8 cellular contexts compared by ENCODE assay signal in genomic region chr17:19645608-19646250, GRCh38. TPM values are rescaled to one million over a fixed set of nuclear protein-coding genes. Genes with fewer than 3 reads are reported as not detected.
DNase-seq lines count a peak whose midpoint lies in the region; ATAC-seq and TF ChIP-seq lines count a peak whose summit lies in the region.

No MANE protein-coding gene starts in this region.

- no peak overlapping the region for H2BK5ac ChIP-seq in IMR-90 (ENCODE audit: low read depth, low read length, poor library complexity, severe bottlenecking)

- in situ Hi-C loops in IMR-90 (cut with MboI; ENCODE audit: low sequenced_read_pairs) = no loop called here

- no peak overlapping the region for H4K91ac ChIP-seq in IMR-90 (ENCODE audit: insufficient read depth, low read depth, low read length)

- H2BK20ac ChIP-seq in IMR-90 (ENCODE audit: low read depth, low read length) = no peak overlapping the region

- TF ChIP-seq CTCF in CD4-positive, alpha-beta T cell (IDR thresholded peaks at IDR 0.05) = peak; percentile 50
- TF ChIP-seq CTCF in IMR-90 (conservative IDR thresholded peaks at IDR 0.05; ENCODE audit: low read depth, low read length) (peak; percentile 27; the same call in 1 of the 2 replicates), WERI-Rb-1 (IDR thresholded peaks at IDR 0.05; ENCODE audit: low read depth, low read length) (peak; percentile 67), dorsolateral prefrontal cortex (IDR thresholded peaks at IDR 0.05 in 54 of 56, conservative IDR thresholded peaks at IDR 0.05 in 2 of 56; ENCODE audit: low read depth in 1 of 56, partially characterized antibody in 56 of 56) (peak in 55 of 56 donors; percentile 32 to 81 (median 72)), tibial nerve (IDR thresholded peaks at IDR 0.05) (peak; percentile 38 to 52 (median 44))

- H3K9ac ChIP-seq in IMR-90 (ENCODE audit: low read depth, low read length) = no peak overlapping the region

- H3K56ac ChIP-seq in IMR-90 (ENCODE audit: extremely low read depth, insufficient read depth, low read length) = no peak overlapping the region

- no peak overlapping the region; the same call in 1 of the 2 replicates for H3K4me2 ChIP-seq in IMR-90 (ENCODE audit: low read depth, low read length)

- no peak overlapping the region for H3K14ac ChIP-seq in IMR-90 (replicated peaks; ENCODE audit: low read depth, low read length)

- H3K27me3 Mint-ChIP-seq in CD4-positive, alpha-beta T cell = no peaks in the 10 kb centered on the region
- no peaks in the 10 kb centered on the region for H3K27me3 Mint-ChIP-seq in naive thymus-derived CD8-positive, alpha-beta T cell

- H3K27ac Mint-ChIP-seq in CD4-positive, alpha-beta T cell = no peak overlapping the region
- peak overlapping the region in 4 of 10 donors; percentile 36 to 78 (median 56) for H3K27ac Mint-ChIP-seq in naive thymus-derived CD8-positive, alpha-beta T cell

- no peak for ATAC-seq in CD4-positive, alpha-beta T cell (ENCODE audit: poor library complexity)
- ATAC-seq in IMR-90 (ENCODE audit: low read depth) = no peak
- no peak for ATAC-seq in naive thymus-derived CD8-positive, alpha-beta T cell
- no peak for ATAC-seq in HG03460 (IDR thresholded peaks at IDR 0.05; ENCODE audit: unreplicated experiment)

- H4K5ac ChIP-seq in IMR-90 (ENCODE audit: low read depth, low read length) = no peak overlapping the region

- 20% methylated on average over 1 of the region's 8 CpGs; no CpG with 5 or more reads in 1 of the 2 experiments for WGBS in IMR-90 (ENCODE audit: extremely low coverage in 2 of 2, insufficient read length in 1 of 2), 2 experiments
- 57 to 58% methylated on average over 8 of the region's 8 CpGs for WGBS in tibial nerve, 2 donors

- H3K9me3 ChIP-seq in CD4-positive, alpha-beta T cell (ENCODE audit: control insufficient read depth, low read length) = no peaks in the 10 kb centered on the region
- H3K9me3 ChIP-seq in IMR-90 (ENCODE audit: control insufficient read depth, insufficient read depth, low read length) (no peaks in the 10 kb centered on the region), WERI-Rb-1 (ENCODE audit: severe bottlenecking) (no peaks in the 10 kb centered on the region), tibial nerve (no peaks in the 10 kb centered on the region)

- H2AFZ ChIP-seq in IMR-90 (replicated peaks; ENCODE audit: low read length, poor library complexity) = no peak overlapping the region

- TF ChIP-seq EP300 in tibial nerve (IDR thresholded peaks at IDR 0.05) = no peak

- peaks cover 27% of the 10 kb centered on the region for H3K4me1 Mint-ChIP-seq in CD4-positive, alpha-beta T cell (ENCODE audit: low read depth)
- peaks cover 15 to 42% (median 29%) of the 10 kb centered on the region in 4 donors for H3K4me1 Mint-ChIP-seq in naive thymus-derived CD8-positive, alpha-beta T cell

- H3K23ac ChIP-seq in IMR-90 (ENCODE audit: low read depth, low read length) = no peak overlapping the region

- no peaks in the 10 kb centered on the region for H3K9me1 ChIP-seq in IMR-90 (ENCODE audit: insufficient read depth, low read length)

- H3K4me1 ChIP-seq in IMR-90 (ENCODE audit: control insufficient read depth, insufficient read depth, low read length) = peaks cover 8% of the 10 kb centered on the region
- peaks cover 0 to 30% (median 21%) of the 10 kb centered on the region in 4 donors for H3K4me1 ChIP-seq in tibial nerve

- H2BK15ac ChIP-seq in IMR-90 (ENCODE audit: low read depth, low read length) = no peak overlapping the region

- intact Hi-C loops in CD4-positive, alpha-beta T cell (cut with DNase I, micrococcal nuclease) = loop anchor here (5.0 kb wide), 5 partner anchors 117 to 283 kb away; partner anchors contain the start of genes B9D1 (in 1 of the 2) and MAPK7 (in 1 of the 2)
- intact Hi-C loops in IMR-90 (cut with micrococcal nuclease) = loop anchor here (5.0 kb wide), 1 partner anchor 283 kb away; the partner anchor contains the start of gene B9D1
- intact Hi-C loops in dorsolateral prefrontal cortex (cut with DNase I) = loop anchor here (5.0 to 10.0 kb wide), 3 partner anchors 133 to 283 kb away; partner anchors contain the start of genes B9D1 (in 1 of the 2) and MFAP4 (in 1 of the 2)

- H3K4me3 Mint-ChIP-seq in CD4-positive, alpha-beta T cell = peak overlapping the region; percentile 79
- peak overlapping the region in 4 of 10 donors; percentile 29 to 88 (median 46) for H3K4me3 Mint-ChIP-seq in naive thymus-derived CD8-positive, alpha-beta T cell

- no peaks in the 10 kb centered on the region for H3K9me3 Mint-ChIP-seq in CD4-positive, alpha-beta T cell
- H3K9me3 Mint-ChIP-seq in naive thymus-derived CD8-positive, alpha-beta T cell = no peaks in the 10 kb centered on the region

- no peak for TF ChIP-seq POLR2A in IMR-90 (IDR thresholded peaks at IDR 0.05; ENCODE audit: low read depth, low read length)
- TF ChIP-seq POLR2A in tibial nerve (IDR thresholded peaks at IDR 0.05) = no peak

- no peak overlapping the region for H2AK5ac ChIP-seq in IMR-90 (ENCODE audit: low read depth, low read length)

- no peak overlapping the region for H3K27ac ChIP-seq in CD4-positive, alpha-beta T cell (ENCODE audit: low read depth, low read length)
- H3K27ac ChIP-seq in IMR-90 (ENCODE audit: insufficient read depth, low read length) (no peak overlapping the region), WERI-Rb-1 (no peak overlapping the region), dorsolateral prefrontal cortex (peak overlapping the region in 18 of 59 donors; percentile 0 to 99 (median 42)), tibial nerve (peak overlapping the region in 1 of 4 donors; percentile 98)

- CTCF ChIA-PET in CD4-positive, alpha-beta T cell (lab: Charles Lee) = interaction anchor here (0.8 kb wide), 1 partner anchor 132 kb away, joined by 3 read pairs; no protein-coding TSS in a partner anchor
- CTCF ChIA-PET in IMR-90 (lab: Yijun Ruan, JAX) = no interaction called here

- DNase-seq in CD4-positive, alpha-beta T cell = peak in 9 of 10 experiments; percentile 8 to 49 (median 22)
- no peak for DNase-seq in IMR-90
- peak; percentile 68 for DNase-seq in WERI-Rb-1
- peak in 7 of 10 donors; percentile 33 to 62 (median 52) for DNase-seq in dorsolateral prefrontal cortex
- peak in 9 of 10 donors; percentile 14 to 68 (median 42) for DNase-seq in naive thymus-derived CD8-positive, alpha-beta T cell
- peak in 1 of 2 donors; percentile 39 for DNase-seq in tibial nerve (ENCODE audit: low spot score in 2 of 2)
- no peak for DNase-seq in KG1 (lab: John Stamatoyannopoulos, UW)

- TF ChIP-seq RAD21 in IMR-90 (IDR thresholded peaks at IDR 0.05; ENCODE audit: low read length) = no peak

- no peak overlapping the region for H2BK120ac ChIP-seq in IMR-90 (ENCODE audit: low read depth, low read length)

- BruUV-seq in IMR-90 (replicated peaks; lab: Mats Ljungman, UMichigan) = no TSS peak

- H3K4me3 ChIP-seq in IMR-90 (ENCODE audit: insufficient read depth, low read depth, low read length) (no peak overlapping the region), WERI-Rb-1 (ENCODE audit: low read depth, low read length) (no peak overlapping the region), dorsolateral prefrontal cortex (no peak overlapping the region), tibial nerve (no peak overlapping the region)

- POLR2A ChIA-PET in CD4-positive, alpha-beta T cell (lab: Charles Lee) = no interaction called here
- POLR2A ChIA-PET in IMR-90 (lab: Charles Lee; ENCODE audit: unreplicated experiment) = interaction anchor here (0.6 kb wide), 1 partner anchor 82 kb away, joined by 16 read pairs; no protein-coding TSS in a partner anchor
- POLR2A ChIA-PET in naive thymus-derived CD8-positive, alpha-beta T cell (lab: Charles Lee) = interaction anchor here (0.7 to 1.0 kb wide), 2 partner anchors 125 to 182 kb away, joined by 3 to 5 read pairs; no protein-coding TSS in a partner anchor

- H3K4ac ChIP-seq in IMR-90 (ENCODE audit: low read depth, low read length) = no peak overlapping the region

- H3K36me3 ChIP-seq in IMR-90 (ENCODE audit: control insufficient read depth, insufficient read depth, low read length) (no peaks in the 10 kb centered on the region), WERI-Rb-1 (no peaks in the 10 kb centered on the region), tibial nerve (no peaks in the 10 kb centered on the region)

- H4K20me1 ChIP-seq in IMR-90 (ENCODE audit: insufficient read depth, low read length) = no peaks in the 10 kb centered on the region

- H2AK9ac ChIP-seq in IMR-90 (replicated peaks; ENCODE audit: low read depth, low read length, poor library complexity) = no peak overlapping the region

- no peak overlapping the region for H4K8ac ChIP-seq in IMR-90 (ENCODE audit: low read depth in 2 of 2, low read length in 2 of 2)

- no peak overlapping the region for H3K18ac ChIP-seq in IMR-90 (ENCODE audit: low read depth, low read length)

- dilution Hi-C loops in IMR-90 (cut with HindIII; ENCODE audit: low sequenced_read_pairs, unreplicated experiment) = no loop called here

- no peaks in the 10 kb centered on the region for H3K36me3 Mint-ChIP-seq in CD4-positive, alpha-beta T cell (ENCODE audit: low read depth)
- no peaks in the 10 kb centered on the region for H3K36me3 Mint-ChIP-seq in naive thymus-derived CD8-positive, alpha-beta T cell

- H3K79me1 ChIP-seq in IMR-90 (ENCODE audit: low read depth in 1 of 2, low read length in 2 of 2) = no peaks in the 10 kb centered on the region

- H3K27me3 ChIP-seq in CD4-positive, alpha-beta T cell (ENCODE audit: control insufficient read depth, insufficient read depth, low read length) = no peaks in the 10 kb centered on the region
- H3K27me3 ChIP-seq in IMR-90 (ENCODE audit: control insufficient read depth, insufficient read depth, low read length) (peaks cover 33% of the 10 kb centered on the region), WERI-Rb-1 (ENCODE audit: insufficient read depth, low read depth, severe bottlenecking) (no peaks in the 10 kb centered on the region), dorsolateral prefrontal cortex (no peaks in the 10 kb centered on the region), tibial nerve (no peaks in the 10 kb centered on the region)

TF ChIP-seq in IMR-90, 13 proteins besides CTCF, POLR2A, EP300 and RAD21:
- no peak for TF ChIP-seq RCOR1 (IDR thresholded peaks at IDR 0.05; ENCODE audit: insufficient replicate concordance, low read length)

RNA-seq across cellular contexts. Expression of gene ALDH3A2, which starts 2.8 kb away (rescaled TPM):
- 10 to 100 TPM; 20.0 to 20.9 TPM for total RNA-seq in CD4-positive, alpha-beta T cell
- total RNA-seq in IMR-90 (2012; rRNA removed) (6.9 and 7.9 TPM in 2 replicates), dorsolateral prefrontal cortex (100 to 1,000 TPM in 31 of 120 experiments, 10 to 100 TPM in 89; 54.2 to 160 (median 92.6) TPM), tibial nerve (100 to 1,000 TPM in 2 of 4 donors, 10 to 100 TPM in 2; 84.3 to 152 (median 105) TPM)
- polyA plus RNA-seq in IMR-90 (2012; rRNA removed) = 2.8 and 4.0 TPM in 2 replicates
- 1.9 and 2.6 TPM in 2 replicates for polyA plus RNA-seq in IMR-90 (2012; cell fraction: cytosol; rRNA removed)
- polyA plus RNA-seq in IMR-90 (2012; cell fraction: nucleus; rRNA removed; ENCODE audit: low replicate concordance) = 3.7 and 6.9 TPM in 2 replicates
- 10 to 100 TPM; 55.5 to 67.0 TPM for total RNA-seq in naive thymus-derived CD8-positive, alpha-beta T cell
- polyA plus RNA-seq in naive thymus-derived CD8-positive, alpha-beta T cell = 10 to 100 TPM; 20.6 to 23.6 (median 22.0) TPM

Comparison
In these comparisons a context has a peak if more than half of its experiments do, and no peak if none do; other contexts are left out.
1. DNase-seq: peak in CD4-positive, alpha-beta T cell (9 of 10), WERI-Rb-1 (single experiment), dorsolateral prefrontal cortex (7 of 10) and naive thymus-derived CD8-positive, alpha-beta T cell (9 of 10); none in IMR-90 (single experiment) and KG1 (single experiment).
2. Peak in every context shown above with its lines, with median percentiles within 50 percentile points of each other: CTCF ChIP-seq.